ENCODE assay signal across 16 cellular contexts in genomic region chr19:51194527-51195315, GRCh38. TPM values are rescaled to one million over a fixed set of nuclear protein-coding genes. Genes with fewer than 3 reads are reported as not detected.
DNase-seq lines count a peak whose midpoint lies in the region; ATAC-seq, FAIRE-seq and TF ChIP-seq lines count a peak whose summit lies in the region.
"Had no signal": no experiment of that assay in that cellular context is flagged by ENCODE, and none has a peak within 500 bp of the region (broad histone marks: within the 10 kb centered on the region; RNA-seq: fewer than 3 reads in every experiment).

No MANE protein-coding gene starts in this region.

- H3K36me3 Mint-ChIP-seq in osteocyte (ENCODE audit: unreplicated experiment) = no peaks in the 10 kb centered on the region

- H3K9me3 Mint-ChIP-seq in osteocyte (ENCODE audit: unreplicated experiment) = no peaks in the 10 kb centered on the region

- TF ChIP-seq POLR2A in GM12892 (IDR thresholded peaks at IDR 0.05; ENCODE audit: low read depth, low read length) = no peak

- in situ Hi-C loops in KBM-7 (cut with MboI; ENCODE audit: low pct_unique_long_range_greater_than_20kb, low sequenced_read_pairs) = no loop called here

- H3K27ac Mint-ChIP-seq in osteocyte (ENCODE audit: unreplicated experiment) = no peak overlapping the region

- DNase-seq in GM12892 (ENCODE audit: insufficient read length) (no peak), KBM-7 (peak; percentile 43), osteocyte (ENCODE audit: extremely low spot score, unreplicated experiment) (peak; percentile 38), NOMO-1 treated with DMSO at 0.1 percent for 48 hours (lab: John Stamatoyannopoulos, UW; ENCODE audit: unreplicated experiment) (no peak)
- DNase-seq in activated CD8-positive, alpha-beta memory T cell treated with anti-CD3 and anti-CD28 coated beads, Interleukin-2, amount 50 U/mL, for 48 hours = peak; percentile 51
- DNase-seq: activated CD4-positive, alpha-beta T cell treated with anti-CD3 and anti-CD28 coated beads for 1 hour; activated effector memory CD4-positive, alpha-beta T cell treated with Interleukin-2 at 50 U/mL for 16 hours; head of caudate nucleus; NCI-H1930; nucleus accumbens; SK-N-SH had no signal

- no peak for TF ChIP-seq CTCF in osteocyte (IDR thresholded peaks at IDR 0.05)

- no peaks in the 10 kb centered on the region for H3K4me1 Mint-ChIP-seq in osteocyte (ENCODE audit: unreplicated experiment)

- no peaks in the 10 kb centered on the region for H3K27me3 Mint-ChIP-seq in osteocyte (ENCODE audit: unreplicated experiment)

- no peak overlapping the region for H3K4me3 Mint-ChIP-seq in osteocyte (ENCODE audit: unreplicated experiment)

- FAIRE-seq in GM12892 (lab: Jason Lieb, UNC) = peak; percentile 97
- FAIRE-seq: endometrium had no signal

- ATAC-seq in GM21723 (IDR thresholded peaks at IDR 0.05; ENCODE audit: unreplicated experiment) = no peak
- no peak for ATAC-seq in GM18858 (IDR thresholded peaks at IDR 0.05; ENCODE audit: unreplicated experiment)

RNA-seq across cellular contexts. Expression of gene CD33, which starts 30.2 kb away (rescaled TPM):
- polyA plus RNA-seq in GM12892 (2012; ENCODE audit: missing spikeins) = 4.2 TPM
- total RNA-seq in osteocyte = not detected in 2 replicates

RNA-seq across cellular contexts. Expression of gene SIGLEC7, which starts 52.6 kb away (rescaled TPM):
- polyA plus RNA-seq in GM12892 (2012; ENCODE audit: missing spikeins) = not detected
- total RNA-seq in osteocyte = not detected in 2 replicates
- polyA plus RNA-seq: SK-N-SH had no signal

RNA-seq across cellular contexts. Expression of gene SIGLECL1, which starts 56.2 kb away (rescaled TPM):
- not detected for polyA plus RNA-seq in GM12892 (2012; ENCODE audit: missing spikeins)
- total RNA-seq in osteocyte = not detected in 2 replicates
- total RNA-seq: thoracic aorta had no signal
- polyA plus RNA-seq: liver, SK-N-SH had no signal

Comparison
In these comparisons a context has a peak if more than half of its experiments do, and no peak if none do; other contexts are left out.
1. DNase-seq: peak in KBM-7 (single experiment), activated CD8-positive, alpha-beta memory T cell treated with anti-CD3 and anti-CD28 coated beads, Interleukin-2, amount 50 U/mL, for 48 hours (single experiment) and osteocyte (single experiment); none in GM12892 (single experiment) and NOMO-1 treated with DMSO at 0.1 percent for 48 hours (single experiment).